ENCODE assay signal across 1 cellular context in the genomic region with DNA sequence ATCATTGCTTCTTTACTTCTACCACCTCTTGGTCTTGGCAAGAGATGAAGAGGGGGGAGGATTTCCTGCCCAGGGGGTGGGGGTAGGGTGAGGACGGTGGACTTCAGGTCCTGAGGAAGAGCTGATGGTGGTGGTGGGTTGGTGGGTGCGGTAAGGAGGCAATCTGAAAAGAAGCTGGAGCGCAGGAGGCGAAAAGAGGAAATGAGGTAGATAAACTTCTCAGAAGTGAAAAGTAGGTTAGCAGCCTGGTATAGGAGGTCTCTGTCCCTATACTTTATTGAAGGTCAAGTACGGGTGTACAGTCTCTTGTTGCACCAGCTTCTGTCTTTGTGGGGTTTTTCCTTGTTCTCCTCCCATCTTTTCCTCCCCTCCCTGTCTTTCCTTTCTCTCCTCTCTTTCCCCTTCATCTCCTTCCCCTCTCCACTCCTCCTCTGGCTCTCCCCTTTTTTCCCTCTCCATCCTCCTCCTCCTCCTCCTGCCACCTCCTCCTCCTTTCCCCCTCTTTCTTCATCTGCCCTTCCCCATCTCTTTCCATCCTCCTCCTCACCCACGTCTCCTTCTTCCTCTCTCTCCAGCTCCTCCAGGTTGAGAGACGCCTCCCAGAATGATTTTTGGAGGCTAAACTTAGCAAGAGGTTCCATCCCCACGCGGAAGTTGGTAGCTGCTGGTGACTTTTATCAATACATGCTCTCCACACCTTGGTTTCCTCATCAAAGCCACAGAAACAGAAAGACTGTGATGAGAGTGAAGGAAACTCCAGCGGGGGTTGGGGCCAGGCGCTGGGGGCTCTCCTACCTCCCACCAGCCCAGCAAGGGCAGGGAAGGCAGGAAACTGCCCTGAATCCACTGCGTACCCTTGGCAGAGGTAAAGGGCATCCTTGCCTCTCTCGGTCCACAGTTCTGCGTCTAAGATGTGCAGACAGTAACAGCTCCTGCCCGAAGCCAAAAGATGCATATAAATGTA.
A peak's percentile ranks its signal among the peaks of the same experiment; 100 is the strongest.
TF ChIP-seq lines count a peak whose summit lies in the region.

No MANE protein-coding gene starts in this region.

TF ChIP-seq in K562, 482 proteins besides CTCF, POLR2A, EP300 and RAD21 (continued from another document and continues in another):
- TF ChIP-seq, protein P1, sequence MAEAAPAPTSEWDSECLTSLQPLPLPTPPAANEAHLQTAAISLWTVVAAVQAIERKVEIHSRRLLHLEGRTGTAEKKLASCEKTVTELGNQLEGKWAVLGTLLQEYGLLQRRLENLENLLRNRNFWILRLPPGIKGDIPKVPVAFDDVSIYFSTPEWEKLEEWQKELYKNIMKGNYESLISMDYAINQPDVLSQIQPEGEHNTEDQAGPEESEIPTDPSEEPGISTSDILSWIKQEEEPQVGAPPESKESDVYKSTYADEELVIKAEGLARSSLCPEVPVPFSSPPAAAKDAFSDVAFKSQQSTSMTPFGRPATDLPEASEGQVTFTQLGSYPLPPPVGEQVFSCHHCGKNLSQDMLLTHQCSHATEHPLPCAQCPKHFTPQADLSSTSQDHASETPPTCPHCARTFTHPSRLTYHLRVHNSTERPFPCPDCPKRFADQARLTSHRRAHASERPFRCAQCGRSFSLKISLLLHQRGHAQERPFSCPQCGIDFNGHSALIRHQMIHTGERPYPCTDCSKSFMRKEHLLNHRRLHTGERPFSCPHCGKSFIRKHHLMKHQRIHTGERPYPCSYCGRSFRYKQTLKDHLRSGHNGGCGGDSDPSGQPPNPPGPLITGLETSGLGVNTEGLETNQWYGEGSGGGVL (CRISPR knock-in tag; IDR thresholded peaks at IDR 0.05) = no peak
- TF ChIP-seq, protein P2, sequence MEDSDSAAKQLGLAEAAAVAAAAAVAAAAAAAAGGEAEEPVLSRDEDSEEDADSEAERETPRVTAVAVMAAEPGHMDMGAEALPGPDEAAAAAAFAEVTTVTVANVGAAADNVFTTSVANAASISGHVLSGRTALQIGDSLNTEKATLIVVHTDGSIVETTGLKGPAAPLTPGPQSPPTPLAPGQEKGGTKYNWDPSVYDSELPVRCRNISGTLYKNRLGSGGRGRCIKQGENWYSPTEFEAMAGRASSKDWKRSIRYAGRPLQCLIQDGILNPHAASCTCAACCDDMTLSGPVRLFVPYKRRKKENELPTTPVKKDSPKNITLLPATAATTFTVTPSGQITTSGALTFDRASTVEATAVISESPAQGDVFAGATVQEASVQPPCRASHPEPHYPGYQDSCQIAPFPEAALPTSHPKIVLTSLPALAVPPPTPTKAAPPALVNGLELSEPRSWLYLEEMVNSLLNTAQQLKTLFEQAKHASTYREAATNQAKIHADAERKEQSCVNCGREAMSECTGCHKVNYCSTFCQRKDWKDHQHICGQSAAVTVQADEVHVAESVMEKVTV (CRISPR knock-in tag; IDR thresholded peaks at IDR 0.05) = no peak
- TF ChIP-seq MAZ (CRISPR knock-in tag; conservative IDR thresholded peaks at IDR 0.05 in 1 of 2, IDR thresholded peaks at IDR 0.05 in 1 of 2) (no peak), PPARD (CRISPR knock-in tag; IDR thresholded peaks at IDR 0.05) (no peak), SMARCC2 (IDR thresholded peaks at IDR 0.05; ENCODE audit: low read depth) (no peak), KLF16 (IDR thresholded peaks at IDR 0.05) (no peak), TCF7L2 (IDR thresholded peaks at IDR 0.05; ENCODE audit: low read depth, low read length) (no peak), ESRRA (IDR thresholded peaks at IDR 0.05; ENCODE audit: borderline replicate concordance, low read depth) (no peak), TARDBP (IDR thresholded peaks at IDR 0.05) (no peak), SMARCA4 (IDR thresholded peaks at IDR 0.05) (peak; percentile 46; the same call in 1 of the 2 replicates), POLR2B (IDR thresholded peaks at IDR 0.05; ENCODE audit: low read depth, partially characterized antibody) (no peak), XRCC3 (IDR thresholded peaks at IDR 0.05) (no peak), KHSRP (IDR thresholded peaks at IDR 0.05) (no peak), ZFP36 (IDR thresholded peaks at IDR 0.05; ENCODE audit: low read depth, low read length, partially characterized antibody) (no peak), HLTF (IDR thresholded peaks at IDR 0.05) (peak; percentile 52; the same call in 1 of the 2 replicates), ZBTB17 (CRISPR knock-in tag; IDR thresholded peaks at IDR 0.05) (no peak), NCOA4 (IDR thresholded peaks at IDR 0.05; ENCODE audit: partially characterized antibody) (no peak), FUS (optimal IDR thresholded peaks at IDR 0.05; ENCODE audit: low read depth, low read length) (no peak), RBM14 (IDR thresholded peaks at IDR 0.05; ENCODE audit: borderline replicate concordance, insufficient read depth, low read depth, low read length) (no peak), ELF2 (CRISPR knock-in tag; IDR thresholded peaks at IDR 0.05) (no peak), ZNF778 (CRISPR knock-in tag; IDR thresholded peaks at IDR 0.05) (no peak), KLF13 (tag; IDR thresholded peaks at IDR 0.05; ENCODE audit: borderline replicate concordance, low read depth) (no peak), SMARCA5 (IDR thresholded peaks at IDR 0.05) (0 out of 2 replicates have a peak, but pooled peaks have one; percentile 30), FOXK2 (conservative IDR thresholded peaks at IDR 0.05 in 1 of 2, IDR thresholded peaks at IDR 0.05 in 1 of 2; ENCODE audit: low read depth in 2 of 2) (no peak), WHSC1 (IDR thresholded peaks at IDR 0.05; ENCODE audit: low read length) (no peak), HDAC1 (IDR thresholded peaks at IDR 0.05) (0 out of 4 replicates have a peak, but pooled peaks of 1 of the 2 experiments have one; percentile 26), PCBP2 (IDR thresholded peaks at IDR 0.05; ENCODE audit: low read depth, low read length, poor library complexity, severe bottlenecking) (peak; percentile 52), U2AF2 (optimal IDR thresholded peaks at IDR 0.05; ENCODE audit: low read depth, low read length) (no peak), ZNF583 (CRISPR knock-in tag; IDR thresholded peaks at IDR 0.05) (no peak), RBM17 (IDR thresholded peaks at IDR 0.05; ENCODE audit: borderline replicate concordance, low read depth, low read length) (no peak), ZNF263 (CRISPR knock-in tag; IDR thresholded peaks at IDR 0.05; ENCODE audit: borderline replicate concordance) (peak; percentile 85)
- TF ChIP-seq, protein P3, sequence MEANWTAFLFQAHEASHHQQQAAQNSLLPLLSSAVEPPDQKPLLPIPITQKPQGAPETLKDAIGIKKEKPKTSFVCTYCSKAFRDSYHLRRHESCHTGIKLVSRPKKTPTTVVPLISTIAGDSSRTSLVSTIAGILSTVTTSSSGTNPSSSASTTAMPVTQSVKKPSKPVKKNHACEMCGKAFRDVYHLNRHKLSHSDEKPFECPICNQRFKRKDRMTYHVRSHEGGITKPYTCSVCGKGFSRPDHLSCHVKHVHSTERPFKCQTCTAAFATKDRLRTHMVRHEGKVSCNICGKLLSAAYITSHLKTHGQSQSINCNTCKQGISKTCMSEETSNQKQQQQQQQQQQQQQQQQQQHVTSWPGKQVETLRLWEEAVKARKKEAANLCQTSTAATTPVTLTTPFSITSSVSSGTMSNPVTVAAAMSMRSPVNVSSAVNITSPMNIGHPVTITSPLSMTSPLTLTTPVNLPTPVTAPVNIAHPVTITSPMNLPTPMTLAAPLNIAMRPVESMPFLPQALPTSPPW (CRISPR knock-in tag; IDR thresholded peaks at IDR 0.05) = no peak
- TF ChIP-seq, protein P4, sequence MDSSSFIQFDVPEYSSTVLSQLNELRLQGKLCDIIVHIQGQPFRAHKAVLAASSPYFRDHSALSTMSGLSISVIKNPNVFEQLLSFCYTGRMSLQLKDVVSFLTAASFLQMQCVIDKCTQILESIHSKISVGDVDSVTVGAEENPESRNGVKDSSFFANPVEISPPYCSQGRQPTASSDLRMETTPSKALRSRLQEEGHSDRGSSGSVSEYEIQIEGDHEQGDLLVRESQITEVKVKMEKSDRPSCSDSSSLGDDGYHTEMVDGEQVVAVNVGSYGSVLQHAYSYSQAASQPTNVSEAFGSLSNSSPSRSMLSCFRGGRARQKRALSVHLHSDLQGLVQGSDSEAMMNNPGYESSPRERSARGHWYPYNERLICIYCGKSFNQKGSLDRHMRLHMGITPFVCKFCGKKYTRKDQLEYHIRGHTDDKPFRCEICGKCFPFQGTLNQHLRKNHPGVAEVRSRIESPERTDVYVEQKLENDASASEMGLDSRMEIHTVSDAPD (CRISPR knock-in tag; IDR thresholded peaks at IDR 0.05) = no peak
- TF ChIP-seq, protein P5, sequence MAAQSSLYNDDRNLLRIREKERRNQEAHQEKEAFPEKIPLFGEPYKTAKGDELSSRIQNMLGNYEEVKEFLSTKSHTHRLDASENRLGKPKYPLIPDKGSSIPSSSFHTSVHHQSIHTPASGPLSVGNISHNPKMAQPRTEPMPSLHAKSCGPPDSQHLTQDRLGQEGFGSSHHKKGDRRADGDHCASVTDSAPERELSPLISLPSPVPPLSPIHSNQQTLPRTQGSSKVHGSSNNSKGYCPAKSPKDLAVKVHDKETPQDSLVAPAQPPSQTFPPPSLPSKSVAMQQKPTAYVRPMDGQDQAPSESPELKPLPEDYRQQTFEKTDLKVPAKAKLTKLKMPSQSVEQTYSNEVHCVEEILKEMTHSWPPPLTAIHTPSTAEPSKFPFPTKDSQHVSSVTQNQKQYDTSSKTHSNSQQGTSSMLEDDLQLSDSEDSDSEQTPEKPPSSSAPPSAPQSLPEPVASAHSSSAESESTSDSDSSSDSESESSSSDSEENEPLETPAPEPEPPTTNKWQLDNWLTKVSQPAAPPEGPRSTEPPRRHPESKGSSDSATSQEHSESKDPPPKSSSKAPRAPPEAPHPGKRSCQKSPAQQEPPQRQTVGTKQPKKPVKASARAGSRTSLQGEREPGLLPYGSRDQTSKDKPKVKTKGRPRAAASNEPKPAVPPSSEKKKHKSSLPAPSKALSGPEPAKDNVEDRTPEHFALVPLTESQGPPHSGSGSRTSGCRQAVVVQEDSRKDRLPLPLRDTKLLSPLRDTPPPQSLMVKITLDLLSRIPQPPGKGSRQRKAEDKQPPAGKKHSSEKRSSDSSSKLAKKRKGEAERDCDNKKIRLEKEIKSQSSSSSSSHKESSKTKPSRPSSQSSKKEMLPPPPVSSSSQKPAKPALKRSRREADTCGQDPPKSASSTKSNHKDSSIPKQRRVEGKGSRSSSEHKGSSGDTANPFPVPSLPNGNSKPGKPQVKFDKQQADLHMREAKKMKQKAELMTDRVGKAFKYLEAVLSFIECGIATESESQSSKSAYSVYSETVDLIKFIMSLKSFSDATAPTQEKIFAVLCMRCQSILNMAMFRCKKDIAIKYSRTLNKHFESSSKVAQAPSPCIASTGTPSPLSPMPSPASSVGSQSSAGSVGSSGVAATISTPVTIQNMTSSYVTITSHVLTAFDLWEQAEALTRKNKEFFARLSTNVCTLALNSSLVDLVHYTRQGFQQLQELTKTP (IDR thresholded peaks at IDR 0.05; ENCODE audit: low read depth in 1 of 2, partially characterized antibody in 2 of 2) = peak in 1 of 2 experiments; percentile 56
- TF ChIP-seq, protein P6, sequence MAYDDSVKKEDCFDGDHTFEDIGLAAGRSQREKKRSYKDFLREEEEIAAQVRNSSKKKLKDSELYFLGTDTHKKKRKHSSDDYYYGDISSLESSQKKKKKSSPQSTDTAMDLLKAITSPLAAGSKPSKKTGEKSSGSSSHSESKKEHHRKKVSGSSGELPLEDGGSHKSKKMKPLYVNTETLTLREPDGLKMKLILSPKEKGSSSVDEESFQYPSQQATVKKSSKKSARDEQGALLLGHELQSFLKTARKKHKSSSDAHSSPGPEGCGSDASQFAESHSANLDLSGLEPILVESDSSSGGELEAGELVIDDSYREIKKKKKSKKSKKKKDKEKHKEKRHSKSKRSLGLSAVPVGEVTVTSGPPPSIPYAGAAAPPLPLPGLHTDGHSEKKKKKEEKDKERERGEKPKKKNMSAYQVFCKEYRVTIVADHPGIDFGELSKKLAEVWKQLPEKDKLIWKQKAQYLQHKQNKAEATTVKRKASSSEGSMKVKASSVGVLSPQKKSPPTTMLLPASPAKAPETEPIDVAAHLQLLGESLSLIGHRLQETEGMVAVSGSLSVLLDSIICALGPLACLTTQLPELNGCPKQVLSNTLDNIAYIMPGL (CRISPR knock-in tag; IDR thresholded peaks at IDR 0.05) = no peak
- TF ChIP-seq, protein P7, sequence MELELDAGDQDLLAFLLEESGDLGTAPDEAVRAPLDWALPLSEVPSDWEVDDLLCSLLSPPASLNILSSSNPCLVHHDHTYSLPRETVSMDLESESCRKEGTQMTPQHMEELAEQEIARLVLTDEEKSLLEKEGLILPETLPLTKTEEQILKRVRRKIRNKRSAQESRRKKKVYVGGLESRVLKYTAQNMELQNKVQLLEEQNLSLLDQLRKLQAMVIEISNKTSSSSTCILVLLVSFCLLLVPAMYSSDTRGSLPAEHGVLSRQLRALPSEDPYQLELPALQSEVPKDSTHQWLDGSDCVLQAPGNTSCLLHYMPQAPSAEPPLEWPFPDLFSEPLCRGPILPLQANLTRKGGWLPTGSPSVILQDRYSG (tag; conservative IDR thresholded peaks at IDR 0.05; ENCODE audit: low read depth) = no peak
- TF ChIP-seq, protein P8, sequence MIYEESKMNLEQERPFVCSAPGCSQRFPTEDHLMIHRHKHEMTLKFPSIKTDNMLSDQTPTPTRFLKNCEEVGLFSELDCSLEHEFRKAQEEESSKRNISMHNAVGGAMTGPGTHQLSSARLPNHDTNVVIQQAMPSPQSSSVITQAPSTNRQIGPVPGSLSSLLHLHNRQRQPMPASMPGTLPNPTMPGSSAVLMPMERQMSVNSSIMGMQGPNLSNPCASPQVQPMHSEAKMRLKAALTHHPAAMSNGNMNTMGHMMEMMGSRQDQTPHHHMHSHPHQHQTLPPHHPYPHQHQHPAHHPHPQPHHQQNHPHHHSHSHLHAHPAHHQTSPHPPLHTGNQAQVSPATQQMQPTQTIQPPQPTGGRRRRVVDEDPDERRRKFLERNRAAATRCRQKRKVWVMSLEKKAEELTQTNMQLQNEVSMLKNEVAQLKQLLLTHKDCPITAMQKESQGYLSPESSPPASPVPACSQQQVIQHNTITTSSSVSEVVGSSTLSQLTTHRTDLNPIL (CRISPR knock-in tag; IDR thresholded peaks at IDR 0.05) = no peak
- TF ChIP-seq, protein P9, sequence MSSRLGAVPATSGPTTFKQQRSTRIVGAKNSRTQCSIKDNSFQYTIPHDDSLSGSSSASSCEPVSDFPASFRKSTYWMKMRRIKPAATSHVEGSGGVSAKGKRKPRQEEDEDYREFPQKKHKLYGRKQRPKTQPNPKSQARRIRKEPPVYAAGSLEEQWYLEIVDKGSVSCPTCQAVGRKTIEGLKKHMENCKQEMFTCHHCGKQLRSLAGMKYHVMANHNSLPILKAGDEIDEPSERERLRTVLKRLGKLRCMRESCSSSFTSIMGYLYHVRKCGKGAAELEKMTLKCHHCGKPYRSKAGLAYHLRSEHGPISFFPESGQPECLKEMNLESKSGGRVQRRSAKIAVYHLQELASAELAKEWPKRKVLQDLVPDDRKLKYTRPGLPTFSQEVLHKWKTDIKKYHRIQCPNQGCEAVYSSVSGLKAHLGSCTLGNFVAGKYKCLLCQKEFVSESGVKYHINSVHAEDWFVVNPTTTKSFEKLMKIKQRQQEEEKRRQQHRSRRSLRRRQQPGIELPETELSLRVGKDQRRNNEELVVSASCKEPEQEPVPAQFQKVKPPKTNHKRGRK (tag; IDR thresholded peaks at IDR 0.05) = peak; percentile 83
